In the genomic region with DNA sequence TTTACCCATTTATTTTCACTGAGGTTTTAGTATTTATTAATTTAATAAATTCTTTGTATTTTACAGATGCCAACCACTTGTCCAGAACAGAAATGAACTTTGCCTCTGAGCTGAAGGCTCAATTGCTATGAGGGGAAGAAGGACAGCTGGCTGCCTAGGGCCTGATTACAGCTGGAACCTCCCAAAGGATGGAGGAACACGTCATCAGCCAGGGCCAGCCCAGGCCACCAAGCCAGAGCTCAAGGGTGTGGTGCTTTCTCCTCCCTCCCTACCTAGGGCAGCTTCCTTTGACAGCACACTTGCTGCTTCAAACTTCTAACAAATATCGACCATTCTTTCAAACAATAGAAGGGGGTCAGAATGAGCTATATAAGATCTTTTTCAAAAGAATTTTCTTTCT, we compare ENCODE assay signal across 1 cellular context.
TF ChIP-seq lines count a peak whose summit lies in the region.

No MANE protein-coding gene starts in this region.

TF ChIP-seq in K562, 482 proteins besides CTCF, POLR2A, EP300 and RAD21 (continues in another document):
- TF ChIP-seq, protein P1, sequence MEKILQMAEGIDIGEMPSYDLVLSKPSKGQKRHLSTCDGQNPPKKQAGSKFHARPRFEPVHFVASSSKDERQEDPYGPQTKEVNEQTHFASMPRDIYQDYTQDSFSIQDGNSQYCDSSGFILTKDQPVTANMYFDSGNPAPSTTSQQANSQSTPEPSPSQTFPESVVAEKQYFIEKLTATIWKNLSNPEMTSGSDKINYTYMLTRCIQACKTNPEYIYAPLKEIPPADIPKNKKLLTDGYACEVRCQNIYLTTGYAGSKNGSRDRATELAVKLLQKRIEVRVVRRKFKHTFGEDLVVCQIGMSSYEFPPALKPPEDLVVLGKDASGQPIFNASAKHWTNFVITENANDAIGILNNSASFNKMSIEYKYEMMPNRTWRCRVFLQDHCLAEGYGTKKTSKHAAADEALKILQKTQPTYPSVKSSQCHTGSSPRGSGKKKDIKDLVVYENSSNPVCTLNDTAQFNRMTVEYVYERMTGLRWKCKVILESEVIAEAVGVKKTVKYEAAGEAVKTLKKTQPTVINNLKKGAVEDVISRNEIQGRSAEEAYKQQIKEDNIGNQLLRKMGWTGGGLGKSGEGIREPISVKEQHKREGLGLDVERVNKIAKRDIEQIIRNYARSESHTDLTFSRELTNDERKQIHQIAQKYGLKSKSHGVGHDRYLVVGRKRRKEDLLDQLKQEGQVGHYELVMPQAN (IDR thresholded peaks at IDR 0.05; ENCODE audit: borderline replicate concordance) = no peak
- TF ChIP-seq FOSL1 (tag; conservative IDR thresholded peaks at IDR 0.05) (peak; percentile 41; the same call in 1 of the 2 replicates), TOE1 (IDR thresholded peaks at IDR 0.05; ENCODE audit: borderline replicate concordance) (no peak), TOE1 (CRISPR knock-in tag; IDR thresholded peaks at IDR 0.05; ENCODE audit: borderline replicate concordance, low read depth) (no peak), GABPB1 (CRISPR knock-in tag; IDR thresholded peaks at IDR 0.05) (no peak), SMAD4 (CRISPR knock-in tag; conservative IDR thresholded peaks at IDR 0.05) (0 out of 2 replicates have a peak, but pooled peaks have one; percentile 36), KHSRP (IDR thresholded peaks at IDR 0.05) (no peak), HDAC1 (IDR thresholded peaks at IDR 0.05) (no peak), RBM17 (IDR thresholded peaks at IDR 0.05; ENCODE audit: borderline replicate concordance, low read depth, low read length) (no peak), MTA2 (IDR thresholded peaks at IDR 0.05; ENCODE audit: low read depth) (no peak), POLR2AphosphoS2 (IDR thresholded peaks at IDR 0.05; ENCODE audit: low read length) (no peak), ZNF143 (CRISPR knock-in tag; IDR thresholded peaks at IDR 0.05) (no peak), ZNF239 (CRISPR knock-in tag; IDR thresholded peaks at IDR 0.05) (no peak), TCFL5 (CRISPR knock-in tag; conservative IDR thresholded peaks at IDR 0.05) (no peak), ZBTB17 (CRISPR knock-in tag; IDR thresholded peaks at IDR 0.05) (no peak), TFE3 (CRISPR knock-in tag; IDR thresholded peaks at IDR 0.05) (no peak), ARID2 (IDR thresholded peaks at IDR 0.05) (no peak), MTA3 (IDR thresholded peaks at IDR 0.05; ENCODE audit: borderline replicate concordance) (no peak), TBP (optimal IDR thresholded peaks at IDR 0.05; ENCODE audit: low read depth, low read length) (peak; percentile 15), ZNF75A (CRISPR knock-in tag; IDR thresholded peaks at IDR 0.05) (no peak), PCBP1 (IDR thresholded peaks at IDR 0.05; ENCODE audit: low read depth, low read length, poor library complexity, severe bottlenecking) (no peak), CEBPB (tag; IDR thresholded peaks at IDR 0.05) (no peak), HEY1 (CRISPR knock-in tag; IDR thresholded peaks at IDR 0.05; ENCODE audit: borderline replicate concordance) (no peak), ZNF592 (IDR thresholded peaks at IDR 0.05) (0 out of 2 replicates have a peak, but pooled peaks have one; percentile 30)
- TF ChIP-seq, protein P2, sequence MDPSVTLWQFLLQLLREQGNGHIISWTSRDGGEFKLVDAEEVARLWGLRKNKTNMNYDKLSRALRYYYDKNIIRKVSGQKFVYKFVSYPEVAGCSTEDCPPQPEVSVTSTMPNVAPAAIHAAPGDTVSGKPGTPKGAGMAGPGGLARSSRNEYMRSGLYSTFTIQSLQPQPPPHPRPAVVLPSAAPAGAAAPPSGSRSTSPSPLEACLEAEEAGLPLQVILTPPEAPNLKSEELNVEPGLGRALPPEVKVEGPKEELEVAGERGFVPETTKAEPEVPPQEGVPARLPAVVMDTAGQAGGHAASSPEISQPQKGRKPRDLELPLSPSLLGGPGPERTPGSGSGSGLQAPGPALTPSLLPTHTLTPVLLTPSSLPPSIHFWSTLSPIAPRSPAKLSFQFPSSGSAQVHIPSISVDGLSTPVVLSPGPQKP (CRISPR knock-in tag; IDR thresholded peaks at IDR 0.05) = no peak
- TF ChIP-seq, protein P3, sequence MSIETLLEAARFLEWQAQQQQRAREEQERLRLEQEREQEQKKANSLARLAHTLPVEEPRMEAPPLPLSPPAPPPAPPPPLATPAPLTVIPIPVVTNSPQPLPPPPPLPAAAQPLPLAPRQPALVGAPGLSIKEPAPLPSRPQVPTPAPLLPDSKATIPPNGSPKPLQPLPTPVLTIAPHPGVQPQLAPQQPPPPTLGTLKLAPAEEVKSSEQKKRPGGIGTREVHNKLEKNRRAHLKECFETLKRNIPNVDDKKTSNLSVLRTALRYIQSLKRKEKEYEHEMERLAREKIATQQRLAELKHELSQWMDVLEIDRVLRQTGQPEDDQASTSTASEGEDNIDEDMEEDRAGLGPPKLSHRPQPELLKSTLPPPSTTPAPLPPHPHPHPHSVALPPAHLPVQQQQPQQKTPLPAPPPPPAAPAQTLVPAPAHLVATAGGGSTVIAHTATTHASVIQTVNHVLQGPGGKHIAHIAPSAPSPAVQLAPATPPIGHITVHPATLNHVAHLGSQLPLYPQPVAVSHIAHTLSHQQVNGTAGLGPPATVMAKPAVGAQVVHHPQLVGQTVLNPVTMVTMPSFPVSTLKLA (conservative IDR thresholded peaks at IDR 0.05) = 0 out of 4 replicates have a peak, but pooled peaks of 1 of the 2 experiments have one; percentile 24
- TF ChIP-seq, protein P4, sequence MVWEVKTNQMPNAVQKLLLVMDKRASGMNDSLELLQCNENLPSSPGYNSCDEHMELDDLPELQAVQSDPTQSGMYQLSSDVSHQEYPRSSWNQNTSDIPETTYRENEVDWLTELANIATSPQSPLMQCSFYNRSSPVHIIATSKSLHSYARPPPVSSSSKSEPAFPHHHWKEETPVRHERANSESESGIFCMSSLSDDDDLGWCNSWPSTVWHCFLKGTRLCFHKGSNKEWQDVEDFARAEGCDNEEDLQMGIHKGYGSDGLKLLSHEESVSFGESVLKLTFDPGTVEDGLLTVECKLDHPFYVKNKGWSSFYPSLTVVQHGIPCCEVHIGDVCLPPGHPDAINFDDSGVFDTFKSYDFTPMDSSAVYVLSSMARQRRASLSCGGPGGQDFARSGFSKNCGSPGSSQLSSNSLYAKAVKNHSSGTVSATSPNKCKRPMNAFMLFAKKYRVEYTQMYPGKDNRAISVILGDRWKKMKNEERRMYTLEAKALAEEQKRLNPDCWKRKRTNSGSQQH (CRISPR knock-in tag; IDR thresholded peaks at IDR 0.05) = no peak
- TF ChIP-seq, protein P5, sequence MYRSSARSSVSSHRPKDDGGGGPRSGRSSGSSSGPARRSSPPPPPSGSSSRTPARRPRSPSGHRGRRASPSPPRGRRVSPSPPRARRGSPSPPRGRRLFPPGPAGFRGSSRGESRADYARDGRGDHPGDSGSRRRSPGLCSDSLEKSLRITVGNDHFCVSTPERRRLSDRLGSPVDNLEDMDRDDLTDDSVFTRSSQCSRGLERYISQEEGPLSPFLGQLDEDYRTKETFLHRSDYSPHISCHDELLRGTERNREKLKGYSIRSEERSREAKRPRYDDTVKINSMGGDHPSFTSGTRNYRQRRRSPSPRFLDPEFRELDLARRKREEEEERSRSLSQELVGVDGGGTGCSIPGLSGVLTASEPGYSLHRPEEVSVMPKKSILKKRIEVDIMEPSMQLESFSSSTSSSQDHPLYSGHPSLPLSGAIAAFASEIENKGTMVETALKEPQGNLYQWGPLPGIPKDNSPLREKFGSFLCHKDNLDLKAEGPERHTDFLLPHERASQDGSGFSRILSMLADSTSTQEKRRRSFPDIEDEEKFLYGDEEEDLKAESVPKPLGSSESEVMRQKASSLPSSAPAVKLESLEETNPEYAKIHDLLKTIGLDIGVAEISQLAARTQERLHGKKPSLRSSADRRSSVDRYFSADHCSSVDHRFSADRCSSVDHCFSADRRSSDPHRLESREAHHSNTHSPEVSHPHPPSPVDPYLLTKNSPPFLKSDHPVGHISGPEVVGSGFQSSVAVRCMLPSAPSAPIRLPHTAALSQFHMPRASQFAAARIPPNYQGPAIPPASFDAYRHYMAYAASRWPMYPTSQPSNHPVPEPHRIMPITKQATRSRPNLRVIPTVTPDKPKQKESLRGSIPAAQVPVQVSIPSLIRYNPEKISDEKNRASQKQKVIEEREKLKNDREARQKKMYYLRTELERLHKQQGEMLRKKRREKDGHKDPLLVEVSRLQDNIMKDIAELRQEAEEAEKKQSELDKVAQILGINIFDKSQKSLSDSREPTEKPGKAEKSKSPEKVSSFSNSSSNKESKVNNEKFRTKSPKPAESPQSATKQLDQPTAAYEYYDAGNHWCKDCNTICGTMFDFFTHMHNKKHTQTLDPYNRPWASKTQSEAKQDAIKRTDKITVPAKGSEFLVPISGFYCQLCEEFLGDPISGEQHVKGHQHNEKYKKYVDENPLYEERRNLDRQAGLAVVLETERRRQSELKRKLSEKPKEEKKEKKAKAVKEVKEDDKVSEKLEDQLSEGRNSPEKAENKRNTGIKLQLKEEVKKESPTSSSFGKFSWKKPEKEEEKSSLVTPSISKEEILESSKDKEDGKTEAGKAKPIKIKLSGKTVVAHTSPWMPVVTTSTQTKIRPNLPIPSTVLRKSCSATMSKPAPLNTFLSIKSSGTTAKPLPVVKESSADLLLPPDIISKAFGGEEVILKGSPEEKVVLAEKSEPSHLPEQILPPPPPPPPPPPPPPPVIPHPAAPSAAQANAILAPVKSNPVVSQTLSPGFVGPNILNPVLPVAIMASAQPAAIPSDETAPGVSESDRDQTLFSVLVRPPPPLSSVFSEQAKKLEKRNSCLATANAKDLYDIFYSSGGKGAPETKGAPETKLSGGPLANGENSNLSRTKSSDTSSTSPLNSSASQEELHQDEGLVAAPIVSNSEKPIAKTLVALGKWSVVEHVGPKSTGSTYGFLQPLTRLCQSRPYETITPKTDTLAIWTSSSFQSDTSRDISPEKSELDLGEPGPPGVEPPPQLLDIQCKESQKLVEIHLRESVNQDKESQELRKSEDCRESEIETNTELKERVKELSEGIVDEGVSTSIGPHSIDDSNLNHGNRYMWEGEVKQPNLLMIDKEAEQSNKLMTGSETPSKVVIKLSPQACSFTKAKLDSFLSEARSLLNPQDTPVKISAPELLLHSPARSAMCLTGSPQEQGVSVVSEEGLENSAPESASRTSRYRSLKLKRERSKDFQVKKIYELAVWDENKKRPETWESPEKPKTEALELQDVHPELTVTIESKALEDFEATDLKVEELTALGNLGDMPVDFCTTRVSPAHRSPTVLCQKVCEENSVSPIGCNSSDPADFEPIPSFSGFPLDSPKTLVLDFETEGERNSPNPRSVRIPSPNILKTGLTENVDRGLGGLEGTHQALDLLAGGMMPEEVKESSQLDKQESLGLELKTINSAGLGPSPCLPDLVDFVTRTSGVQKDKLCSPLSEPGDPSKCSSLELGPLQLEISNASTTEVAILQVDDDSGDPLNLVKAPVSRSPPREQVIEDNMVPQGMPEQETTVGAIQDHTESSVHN (IDR thresholded peaks at IDR 0.05; ENCODE audit: borderline replicate concordance in 1 of 2, low read depth in 1 of 2) = no peak
- TF ChIP-seq, protein P6, sequence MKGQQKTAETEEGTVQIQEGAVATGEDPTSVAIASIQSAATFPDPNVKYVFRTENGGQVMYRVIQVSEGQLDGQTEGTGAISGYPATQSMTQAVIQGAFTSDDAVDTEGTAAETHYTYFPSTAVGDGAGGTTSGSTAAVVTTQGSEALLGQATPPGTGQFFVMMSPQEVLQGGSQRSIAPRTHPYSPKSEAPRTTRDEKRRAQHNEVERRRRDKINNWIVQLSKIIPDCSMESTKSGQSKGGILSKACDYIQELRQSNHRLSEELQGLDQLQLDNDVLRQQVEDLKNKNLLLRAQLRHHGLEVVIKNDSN (CRISPR knock-in tag; IDR thresholded peaks at IDR 0.05) = no peak
- TF ChIP-seq, protein P7, sequence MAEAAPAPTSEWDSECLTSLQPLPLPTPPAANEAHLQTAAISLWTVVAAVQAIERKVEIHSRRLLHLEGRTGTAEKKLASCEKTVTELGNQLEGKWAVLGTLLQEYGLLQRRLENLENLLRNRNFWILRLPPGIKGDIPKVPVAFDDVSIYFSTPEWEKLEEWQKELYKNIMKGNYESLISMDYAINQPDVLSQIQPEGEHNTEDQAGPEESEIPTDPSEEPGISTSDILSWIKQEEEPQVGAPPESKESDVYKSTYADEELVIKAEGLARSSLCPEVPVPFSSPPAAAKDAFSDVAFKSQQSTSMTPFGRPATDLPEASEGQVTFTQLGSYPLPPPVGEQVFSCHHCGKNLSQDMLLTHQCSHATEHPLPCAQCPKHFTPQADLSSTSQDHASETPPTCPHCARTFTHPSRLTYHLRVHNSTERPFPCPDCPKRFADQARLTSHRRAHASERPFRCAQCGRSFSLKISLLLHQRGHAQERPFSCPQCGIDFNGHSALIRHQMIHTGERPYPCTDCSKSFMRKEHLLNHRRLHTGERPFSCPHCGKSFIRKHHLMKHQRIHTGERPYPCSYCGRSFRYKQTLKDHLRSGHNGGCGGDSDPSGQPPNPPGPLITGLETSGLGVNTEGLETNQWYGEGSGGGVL (CRISPR knock-in tag; IDR thresholded peaks at IDR 0.05) = no peak
